21 cellular contexts compared by ENCODE assay signal in genomic region chr20:7667194-7667593, GRCh38.
"Had no signal": no experiment of that assay in that cellular context is flagged by ENCODE, and none has a peak within 500 bp of the region (broad histone marks: within the 10 kb centered on the region; RNA-seq: fewer than 3 reads in every experiment).

No MANE protein-coding gene starts in this region.

- H3K4me3 ChIP-seq: hepatocyte, lung, thyroid gland had no signal

- H3K27me3 ChIP-seq: hepatocyte, thyroid gland had no signal

- H3K36me3 ChIP-seq: thyroid gland, WERI-Rb-1 had no signal

- H3K4me2 ChIP-seq: hepatocyte had no signal

- H3K27ac ChIP-seq: hepatocyte, thyroid gland, WERI-Rb-1 had no signal

- H3K4me1 ChIP-seq: thyroid gland had no signal

- DNase-seq: activated CD4-positive, alpha-beta T cell treated with anti-CD3 and anti-CD28 coated beads for 1 hour; activated CD8-positive, alpha-beta memory T cell treated with anti-CD3 and anti-CD28 coated beads for 24 hours; activated CD8-positive, alpha-beta memory T cell treated with anti-CD3 and anti-CD28 coated beads, Interleukin-2, amount 50 U/mL, for 48 hours; activated effector memory CD4-positive, alpha-beta T cell treated with Interleukin-2 at 50 U/mL for 16 hours; activated naive CD4-positive, alpha-beta T cell treated with anti-CD3 and anti-CD28 coated beads, Interleukin-2, amount 10 ng/mL, durations not matched to agents 7 days and 5 days; activated naive CD8-positive, alpha-beta T cell treated with anti-CD3 and anti-CD28 coated beads, Interleukin-2, amount 50 U/mL, for 24 hours; activated T-cell treated with anti-CD3 and anti-CD28 coated beads, Interleukin-2, amount 50 U/mL, for 48 hours; caudate nucleus; midbrain; retina; stimulated activated CD8-positive, alpha-beta memory T cell treated with anti-CD3 and anti-CD28 coated beads, Interleukin-4, amount 100 ng/mL, for 48 hours; stimulated activated naive CD4-positive, alpha-beta T cell; SW 1271; T-helper 2 cell; thyroid gland; WERI-Rb-1 had no signal

- ATAC-seq: activated naive CD8-positive, alpha-beta T cell treated with anti-CD3 and anti-CD28 coated beads, Interleukin-2, amount 50 U/mL, for 24 hours; esophagus mucosa had no signal

- H3K9me3 ChIP-seq: thyroid gland had no signal

- H2AFZ ChIP-seq: hepatocyte had no signal

- FAIRE-seq: colon, keratinocyte had no signal

- H3K79me2 ChIP-seq: hepatocyte had no signal
